ENCODE assay signal across 7 cellular contexts in genomic region chr2:144383571-144383970, GRCh38.
"Had no signal": no experiment of that assay in that cellular context is flagged by ENCODE, and none has a peak within 500 bp of the region (broad histone marks: within the 10 kb centered on the region; RNA-seq: fewer than 3 reads in every experiment).

No MANE protein-coding gene starts in this region.

- H3K4me2 ChIP-seq: neural progenitor cell had no signal

- H2AFZ ChIP-seq: neural progenitor cell had no signal

- H3K4me3 ChIP-seq: neural progenitor cell had no signal

- H3K27me3 ChIP-seq: neural progenitor cell had no signal

- DNase-seq: activated CD4-positive, alpha-beta T cell treated with anti-CD3 and anti-CD28 coated beads for 48 hours; activated CD8-positive, alpha-beta memory T cell treated with anti-CD3 and anti-CD28 coated beads for 24 hours; dermis blood vessel endothelial cell; endodermal cell; hippocampal formation; trophoblast cell had no signal

- H3K27ac ChIP-seq: neural progenitor cell had no signal

- H3K9ac ChIP-seq: neural progenitor cell had no signal
